In the genomic region with DNA sequence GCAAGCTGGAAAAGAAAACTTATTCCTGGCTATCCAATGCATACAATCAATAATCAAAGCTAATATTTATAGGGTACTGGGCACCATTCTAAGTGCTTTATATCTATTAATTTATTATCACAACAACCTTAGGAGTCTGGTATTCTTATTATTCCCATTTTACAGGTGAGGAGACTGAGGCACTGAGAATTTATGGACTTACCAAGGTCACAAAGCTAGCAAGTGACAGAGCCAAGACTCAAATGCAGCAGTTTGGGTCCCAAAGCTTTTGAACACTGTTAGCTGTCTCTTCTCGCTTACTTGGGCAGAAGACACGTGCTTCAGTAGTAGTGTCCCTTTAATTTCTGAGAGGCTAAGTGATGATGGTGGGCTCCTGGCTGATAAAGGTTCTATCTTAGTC, we compare ENCODE assay signal across 36 cellular contexts.
"Had no signal": no experiment of that assay in that cellular context is flagged by ENCODE, and none has a peak within 500 bp of the region (broad histone marks: within the 10 kb centered on the region; RNA-seq: fewer than 3 reads in every experiment).

No MANE protein-coding gene starts in this region.

- H3K4me3 ChIP-seq: MG63 had no signal

- H3K9me3 ChIP-seq: MG63 had no signal

- H3K27me3 ChIP-seq: MG63 had no signal

- DNase-seq: Karpas-422, Kasumi-1, MG63, MM.1S, MV-4-11, NCI-H1048, NCI-H1092, NCI-H1092 treated with DMSO at 0.1 percent for 48 hours, NCI-H1105, NCI-H1105 treated with DMSO at 0.1 percent for 48 hours, NCI-H1417, NCI-H1417 treated with DMSO at 0.1 percent for 48 hours, NCI-H1436, NCI-H1436 treated with DMSO at 0.1 percent for 48 hours, NCI-H146, NCI-H1694, NCI-H1694 treated with DMSO at 0.1 percent for 48 hours, NCI-H187, NCI-H187 treated with DMSO at 0.1 percent for 48 hours, NCI-H1930, NCI-H2029, NCI-H2029 treated with DMSO at 0.1 percent for 48 hours, NCI-H2081, NCI-H2081 treated with DMSO at 0.1 percent for 48 hours, NCI-H2107, NCI-H2171, NCI-H2171 treated with DMSO at 0.1 percent for 48 hours, NCI-H2227 treated with DMSO at 0.1 percent for 48 hours, NCI-H226, NCI-H345, NCI-H446, NCI-H446 treated with DMSO at 0.1 percent for 48 hours, NCI-H510A, NCI-H510A treated with DMSO at 0.1 percent for 48 hours, NCI-H524, NCI-H524 treated with DMSO at 0.1 percent for 48 hours had no signal
